ENCODE assay signal across 17 cellular contexts in the genomic region with DNA sequence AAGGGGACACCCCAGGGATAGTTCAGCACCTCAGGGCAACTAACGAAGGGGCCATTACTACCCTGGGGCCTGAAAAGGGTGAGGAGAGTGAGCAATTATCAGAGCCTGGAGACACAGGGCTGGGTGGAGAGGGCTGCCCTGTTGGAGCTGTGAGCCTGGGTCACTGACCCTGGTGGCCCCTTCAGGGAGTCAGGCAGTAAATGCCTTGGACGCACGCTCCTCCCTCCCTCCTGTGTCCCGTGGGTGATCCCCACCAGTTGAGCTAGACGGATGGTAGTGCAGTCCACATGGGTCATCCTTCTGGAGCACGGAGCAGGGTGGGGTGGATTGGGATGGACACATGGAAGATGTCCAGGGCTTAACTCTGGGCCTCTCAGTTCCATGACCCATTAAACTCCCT.
DNase-seq lines count a peak whose midpoint lies in the region; FAIRE-seq and TF ChIP-seq lines count a peak whose summit lies in the region.
"Had no signal": no experiment of that assay in that cellular context is flagged by ENCODE, and none has a peak within 500 bp of the region (broad histone marks: within the 10 kb centered on the region; RNA-seq: fewer than 3 reads in every experiment).

No MANE protein-coding gene starts in this region.

- H3K4me1 Mint-ChIP-seq in nephron progenitor cell: peaks cover 43% of the 10 kb centered on the region
- H3K4me1 Mint-ChIP-seq: CD14-positive monocyte, H9 had no signal

- peaks cover 10% of the 10 kb centered on the region for H3K27me3 Mint-ChIP-seq in nephron progenitor cell (ENCODE audit: low read depth, poor library complexity)

- no peaks in the 10 kb centered on the region for H3K27me3 ChIP-seq in stomach
- H3K27me3 ChIP-seq: BLaER1 had no signal

- H3K4me3 Mint-ChIP-seq in nephron progenitor cell: no peak overlapping the region
- H3K4me3 Mint-ChIP-seq: CD8-positive, alpha-beta T cell; H9 had no signal

- H3K9me3 ChIP-seq in stomach: no peaks in the 10 kb centered on the region
- H3K9me3 ChIP-seq: BLaER1 had no signal

- intact Hi-C loops in stomach (cut with DNase I; ENCODE audit: low total_unique reads): no loop called here

- no peaks in the 10 kb centered on the region for H3K36me3 Mint-ChIP-seq in nephron progenitor cell (ENCODE audit: low read depth)
- H3K36me3 Mint-ChIP-seq: CD14-positive monocyte; CD8-positive, alpha-beta T cell had no signal

- no peak overlapping the region for H3K27ac ChIP-seq in stomach
- H3K27ac ChIP-seq: BLaER1 had no signal

- no peak for TF ChIP-seq POLR2A in stomach (IDR thresholded peaks at IDR 0.05)

- no peak for FAIRE-seq in GM19239 (lab: Jason Lieb, UNC)
- FAIRE-seq: H1, HTR-8/SVneo had no signal

- WGBS in stomach, 5 donors: 78 to 94% (median 87%) methylated on average over 4 to 6 of the region's 6 CpGs

- no peaks in the 10 kb centered on the region for H3K9me3 Mint-ChIP-seq in nephron progenitor cell
- H3K9me3 Mint-ChIP-seq: CD8-positive, alpha-beta T cell; H9 had no signal

- DNase-seq in activated effector memory CD4-positive, alpha-beta T cell treated with anti-CD3 and anti-CD28 coated beads, Interleukin-2, amount 50 U/mL, for 16 hours: peak; percentile 60
- DNase-seq in activated effector memory CD4-positive, alpha-beta T cell treated with Interleukin-2 at 50 U/mL for 16 hours: no peak
- DNase-seq in nephron progenitor cell (no peak), stomach (peak; percentile 18), NCI-H2081 (lab: John Stamatoyannopoulos, UW) (no peak), T1000 (lab: John Stamatoyannopoulos, UW) (no peak), GM19239 (ENCODE audit: insufficient read length, low spot score) (no peak)
- DNase-seq: 8988T; Calu3; CD8-positive, alpha-beta T cell; DMS79 treated with DMSO at 0.1 percent for 48 hours; GF-D8 had no signal

- peak overlapping the region; percentile 82 for H3K27ac Mint-ChIP-seq in nephron progenitor cell
- H3K27ac Mint-ChIP-seq: CD14-positive monocyte; CD8-positive, alpha-beta T cell; H9 had no signal

- no peak overlapping the region for H3K4me3 ChIP-seq in stomach
- H3K4me3 ChIP-seq: BLaER1 had no signal

- TF ChIP-seq CTCF in nephron progenitor cell (IDR thresholded peaks at IDR 0.05): no peak
- no peak for TF ChIP-seq CTCF in stomach (IDR thresholded peaks at IDR 0.05)

- H3K4me1 ChIP-seq in stomach: no peaks in the 10 kb centered on the region

- no peaks in the 10 kb centered on the region for H3K36me3 ChIP-seq in stomach
- H3K36me3 ChIP-seq: BLaER1 had no signal

- TF ChIP-seq EP300 in stomach (IDR thresholded peaks at IDR 0.05): no peak

Comparison
In these comparisons a context has a peak if more than half of its experiments do, and no peak if none do; other contexts are left out.
1. DNase-seq: peak in activated effector memory CD4-positive, alpha-beta T cell treated with anti-CD3 and anti-CD28 coated beads, Interleukin-2, amount 50 U/mL, for 16 hours (single experiment) and stomach (single experiment); none in activated effector memory CD4-positive, alpha-beta T cell treated with Interleukin-2 at 50 U/mL for 16 hours (single experiment), nephron progenitor cell (single experiment), NCI-H2081 (0 of 2), T1000 (single experiment) and GM19239 (single experiment).